1 cellular context compared by ENCODE assay signal in the genomic region with DNA sequence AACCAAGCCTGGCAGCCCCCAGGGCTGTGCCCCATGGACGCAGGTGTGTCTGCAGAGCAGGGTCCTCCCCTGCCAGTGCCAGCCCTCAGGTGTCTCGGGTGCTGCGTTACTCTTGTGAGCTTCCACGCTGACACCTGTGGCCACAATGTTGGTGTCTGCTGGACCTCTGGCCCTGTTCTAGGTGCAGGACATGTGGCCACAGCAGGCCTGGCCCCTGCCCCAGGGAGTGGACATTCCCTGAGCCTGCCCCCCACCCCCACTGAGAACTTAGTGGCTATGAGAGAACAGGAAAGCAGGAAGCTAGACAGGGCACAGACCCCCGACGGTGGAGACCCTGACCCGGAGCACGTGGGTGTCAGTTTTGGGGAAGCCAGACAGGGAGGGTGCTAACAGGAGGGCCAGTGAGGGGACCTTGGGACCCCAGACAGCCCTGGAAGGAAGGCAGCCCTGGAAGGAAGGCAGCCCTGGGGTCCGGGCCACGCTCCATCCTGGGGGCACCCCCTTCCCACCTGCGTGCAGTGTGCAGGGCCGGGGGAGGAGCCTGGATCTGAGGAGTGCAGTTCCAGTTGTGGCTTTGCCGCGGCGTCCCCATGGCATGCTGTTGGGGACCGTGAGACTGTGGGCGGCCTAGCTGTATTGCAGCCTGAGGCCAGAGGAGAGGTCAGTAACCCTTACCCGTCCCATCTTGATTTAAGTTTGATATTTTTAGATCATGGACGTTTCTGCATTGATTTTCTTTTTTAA.
TF ChIP-seq lines count a peak whose summit lies in the region.

No MANE protein-coding gene starts in this region.

TF ChIP-seq in HepG2, 621 proteins besides CTCF, POLR2A, EP300 and RAD21 (continued from another document and continues in another):
- TF ChIP-seq, protein P1, sequence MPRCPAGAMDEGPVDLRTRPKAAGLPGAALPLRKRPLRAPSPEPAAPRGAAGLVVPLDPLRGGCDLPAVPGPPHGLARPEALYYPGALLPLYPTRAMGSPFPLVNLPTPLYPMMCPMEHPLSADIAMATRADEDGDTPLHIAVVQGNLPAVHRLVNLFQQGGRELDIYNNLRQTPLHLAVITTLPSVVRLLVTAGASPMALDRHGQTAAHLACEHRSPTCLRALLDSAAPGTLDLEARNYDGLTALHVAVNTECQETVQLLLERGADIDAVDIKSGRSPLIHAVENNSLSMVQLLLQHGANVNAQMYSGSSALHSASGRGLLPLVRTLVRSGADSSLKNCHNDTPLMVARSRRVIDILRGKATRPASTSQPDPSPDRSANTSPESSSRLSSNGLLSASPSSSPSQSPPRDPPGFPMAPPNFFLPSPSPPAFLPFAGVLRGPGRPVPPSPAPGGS (CRISPR knock-in tag; IDR thresholded peaks at IDR 0.05) = peak; percentile 7; the same call in 1 of the 2 replicates
- TF ChIP-seq ZNF670 (CRISPR knock-in tag; IDR thresholded peaks at IDR 0.05; ENCODE audit: borderline replicate concordance) (no peak), NPAS2 (CRISPR knock-in tag; IDR thresholded peaks at IDR 0.05; ENCODE audit: borderline replicate concordance) (no peak), ZNF3 (CRISPR knock-in tag; IDR thresholded peaks at IDR 0.05) (no peak), ZBTB21 (CRISPR knock-in tag; IDR thresholded peaks at IDR 0.05) (no peak), SP1 (IDR thresholded peaks at IDR 0.05) (no peak), SP1 (CRISPR knock-in tag; IDR thresholded peaks at IDR 0.05) (0 out of 2 replicates have a peak, but pooled peaks have one; percentile 11), MEIS1 (CRISPR knock-in tag; IDR thresholded peaks at IDR 0.05; ENCODE audit: borderline replicate concordance) (peak; percentile 67; the same call in 1 of the 2 replicates), HDAC6 (IDR thresholded peaks at IDR 0.05; ENCODE audit: low read depth, low read length) (no peak), ZNF350 (CRISPR knock-in tag; IDR thresholded peaks at IDR 0.05; ENCODE audit: borderline replicate concordance, low read depth) (0 out of 2 replicates have a peak, but pooled peaks have one; percentile 46), SRY (CRISPR knock-in tag; IDR thresholded peaks at IDR 0.05) (no peak; the same call in 1 of the 2 replicates), ZNF713 (CRISPR knock-in tag; IDR thresholded peaks at IDR 0.05) (no peak), CENPT (CRISPR knock-in tag; IDR thresholded peaks at IDR 0.05; ENCODE audit: low read depth) (no peak), ZNF12 (CRISPR knock-in tag; IDR thresholded peaks at IDR 0.05) (no peak), HNRNPK (IDR thresholded peaks at IDR 0.05; ENCODE audit: low read depth, low read length, poor library complexity, severe bottlenecking) (no peak), HMG20B (CRISPR knock-in tag; conservative IDR thresholded peaks at IDR 0.05) (no peak), ZNF180 (CRISPR knock-in tag; IDR thresholded peaks at IDR 0.05; ENCODE audit: borderline replicate concordance, low read depth) (no peak), ZNF468 (CRISPR knock-in tag; IDR thresholded peaks at IDR 0.05) (no peak), ZNF563 (CRISPR knock-in tag; IDR thresholded peaks at IDR 0.05) (peak; percentile 53; the same call in 1 of the 2 replicates), ZNF788 (CRISPR knock-in tag; IDR thresholded peaks at IDR 0.05; ENCODE audit: borderline replicate concordance) (no peak), ADNP (CRISPR knock-in tag; IDR thresholded peaks at IDR 0.05) (0 out of 2 replicates have a peak, but pooled peaks have one; percentile 4), ZNF557 (CRISPR knock-in tag; IDR thresholded peaks at IDR 0.05) (no peak), BRD4 (CRISPR knock-in tag; IDR thresholded peaks at IDR 0.05) (no peak), HNF4A (CRISPR knock-in tag; IDR thresholded peaks at IDR 0.05) (no peak), ZNF33A (CRISPR knock-in tag; IDR thresholded peaks at IDR 0.05; ENCODE audit: borderline replicate concordance) (no peak), ZNF883 (CRISPR knock-in tag; IDR thresholded peaks at IDR 0.05; ENCODE audit: not compliant biosample characterization) (no peak), RBM22 (optimal IDR thresholded peaks at IDR 0.05; ENCODE audit: low read length) (no peak), TBX2 (CRISPR knock-in tag; IDR thresholded peaks at IDR 0.05; ENCODE audit: borderline replicate concordance) (peak; percentile 10; the same call in 1 of the 2 replicates), MTF1 (CRISPR knock-in tag; IDR thresholded peaks at IDR 0.05) (no peak), NFATC3 (CRISPR knock-in tag; IDR thresholded peaks at IDR 0.05) (no peak), ZNF383 (CRISPR knock-in tag; IDR thresholded peaks at IDR 0.05; ENCODE audit: borderline replicate concordance) (0 out of 2 replicates have a peak, but pooled peaks have one; percentile 24), ZEB1 (IDR thresholded peaks at IDR 0.05; ENCODE audit: insufficient replicate concordance, low read depth) (peak; percentile 27), ZNF225 (CRISPR knock-in tag; IDR thresholded peaks at IDR 0.05) (no peak), GLI4 (CRISPR knock-in tag; IDR thresholded peaks at IDR 0.05; ENCODE audit: borderline replicate concordance) (no peak)
- TF ChIP-seq, protein P2, sequence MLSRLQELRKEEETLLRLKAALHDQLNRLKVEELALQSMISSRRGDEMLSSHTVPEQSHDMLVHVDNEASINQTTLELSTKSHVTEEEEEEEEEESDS (CRISPR knock-in tag; IDR thresholded peaks at IDR 0.05; ENCODE audit: borderline replicate concordance) = no peak
- TF ChIP-seq, protein P3, sequence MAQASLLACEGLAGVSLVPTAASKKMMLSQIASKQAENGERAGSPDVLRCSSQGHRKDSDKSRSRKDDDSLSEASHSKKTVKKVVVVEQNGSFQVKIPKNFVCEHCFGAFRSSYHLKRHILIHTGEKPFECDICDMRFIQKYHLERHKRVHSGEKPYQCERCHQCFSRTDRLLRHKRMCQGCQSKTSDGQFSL (CRISPR knock-in tag; IDR thresholded peaks at IDR 0.05) = no peak
- TF ChIP-seq, protein P4, sequence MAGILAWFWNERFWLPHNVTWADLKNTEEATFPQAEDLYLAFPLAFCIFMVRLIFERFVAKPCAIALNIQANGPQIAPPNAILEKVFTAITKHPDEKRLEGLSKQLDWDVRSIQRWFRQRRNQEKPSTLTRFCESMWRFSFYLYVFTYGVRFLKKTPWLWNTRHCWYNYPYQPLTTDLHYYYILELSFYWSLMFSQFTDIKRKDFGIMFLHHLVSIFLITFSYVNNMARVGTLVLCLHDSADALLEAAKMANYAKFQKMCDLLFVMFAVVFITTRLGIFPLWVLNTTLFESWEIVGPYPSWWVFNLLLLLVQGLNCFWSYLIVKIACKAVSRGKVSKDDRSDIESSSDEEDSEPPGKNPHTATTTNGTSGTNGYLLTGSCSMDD (CRISPR knock-in tag; IDR thresholded peaks at IDR 0.05) = no peak
- TF ChIP-seq, protein P5, sequence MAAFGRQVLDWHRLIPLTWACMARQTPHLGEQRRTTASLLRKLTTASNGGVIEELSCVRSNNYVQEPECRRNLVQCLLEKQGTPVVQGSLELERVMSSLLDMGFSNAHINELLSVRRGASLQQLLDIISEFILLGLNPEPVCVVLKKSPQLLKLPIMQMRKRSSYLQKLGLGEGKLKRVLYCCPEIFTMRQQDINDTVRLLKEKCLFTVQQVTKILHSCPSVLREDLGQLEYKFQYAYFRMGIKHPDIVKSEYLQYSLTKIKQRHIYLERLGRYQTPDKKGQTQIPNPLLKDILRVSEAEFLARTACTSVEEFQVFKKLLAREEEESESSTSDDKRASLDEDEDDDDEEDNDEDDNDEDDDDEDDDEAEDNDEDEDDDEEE (CRISPR knock-in tag; IDR thresholded peaks at IDR 0.05) = 0 out of 2 replicates have a peak, but pooled peaks have one; percentile 61
- TF ChIP-seq, protein P6, sequence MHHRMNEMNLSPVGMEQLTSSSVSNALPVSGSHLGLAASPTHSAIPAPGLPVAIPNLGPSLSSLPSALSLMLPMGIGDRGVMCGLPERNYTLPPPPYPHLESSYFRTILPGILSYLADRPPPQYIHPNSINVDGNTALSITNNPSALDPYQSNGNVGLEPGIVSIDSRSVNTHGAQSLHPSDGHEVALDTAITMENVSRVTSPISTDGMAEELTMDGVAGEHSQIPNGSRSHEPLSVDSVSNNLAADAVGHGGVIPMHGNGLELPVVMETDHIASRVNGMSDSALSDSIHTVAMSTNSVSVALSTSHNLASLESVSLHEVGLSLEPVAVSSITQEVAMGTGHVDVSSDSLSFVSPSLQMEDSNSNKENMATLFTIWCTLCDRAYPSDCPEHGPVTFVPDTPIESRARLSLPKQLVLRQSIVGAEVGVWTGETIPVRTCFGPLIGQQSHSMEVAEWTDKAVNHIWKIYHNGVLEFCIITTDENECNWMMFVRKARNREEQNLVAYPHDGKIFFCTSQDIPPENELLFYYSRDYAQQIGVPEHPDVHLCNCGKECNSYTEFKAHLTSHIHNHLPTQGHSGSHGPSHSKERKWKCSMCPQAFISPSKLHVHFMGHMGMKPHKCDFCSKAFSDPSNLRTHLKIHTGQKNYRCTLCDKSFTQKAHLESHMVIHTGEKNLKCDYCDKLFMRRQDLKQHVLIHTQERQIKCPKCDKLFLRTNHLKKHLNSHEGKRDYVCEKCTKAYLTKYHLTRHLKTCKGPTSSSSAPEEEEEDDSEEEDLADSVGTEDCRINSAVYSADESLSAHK (CRISPR knock-in tag; IDR thresholded peaks at IDR 0.05; ENCODE audit: borderline replicate concordance) = no peak
- TF ChIP-seq, protein P7, sequence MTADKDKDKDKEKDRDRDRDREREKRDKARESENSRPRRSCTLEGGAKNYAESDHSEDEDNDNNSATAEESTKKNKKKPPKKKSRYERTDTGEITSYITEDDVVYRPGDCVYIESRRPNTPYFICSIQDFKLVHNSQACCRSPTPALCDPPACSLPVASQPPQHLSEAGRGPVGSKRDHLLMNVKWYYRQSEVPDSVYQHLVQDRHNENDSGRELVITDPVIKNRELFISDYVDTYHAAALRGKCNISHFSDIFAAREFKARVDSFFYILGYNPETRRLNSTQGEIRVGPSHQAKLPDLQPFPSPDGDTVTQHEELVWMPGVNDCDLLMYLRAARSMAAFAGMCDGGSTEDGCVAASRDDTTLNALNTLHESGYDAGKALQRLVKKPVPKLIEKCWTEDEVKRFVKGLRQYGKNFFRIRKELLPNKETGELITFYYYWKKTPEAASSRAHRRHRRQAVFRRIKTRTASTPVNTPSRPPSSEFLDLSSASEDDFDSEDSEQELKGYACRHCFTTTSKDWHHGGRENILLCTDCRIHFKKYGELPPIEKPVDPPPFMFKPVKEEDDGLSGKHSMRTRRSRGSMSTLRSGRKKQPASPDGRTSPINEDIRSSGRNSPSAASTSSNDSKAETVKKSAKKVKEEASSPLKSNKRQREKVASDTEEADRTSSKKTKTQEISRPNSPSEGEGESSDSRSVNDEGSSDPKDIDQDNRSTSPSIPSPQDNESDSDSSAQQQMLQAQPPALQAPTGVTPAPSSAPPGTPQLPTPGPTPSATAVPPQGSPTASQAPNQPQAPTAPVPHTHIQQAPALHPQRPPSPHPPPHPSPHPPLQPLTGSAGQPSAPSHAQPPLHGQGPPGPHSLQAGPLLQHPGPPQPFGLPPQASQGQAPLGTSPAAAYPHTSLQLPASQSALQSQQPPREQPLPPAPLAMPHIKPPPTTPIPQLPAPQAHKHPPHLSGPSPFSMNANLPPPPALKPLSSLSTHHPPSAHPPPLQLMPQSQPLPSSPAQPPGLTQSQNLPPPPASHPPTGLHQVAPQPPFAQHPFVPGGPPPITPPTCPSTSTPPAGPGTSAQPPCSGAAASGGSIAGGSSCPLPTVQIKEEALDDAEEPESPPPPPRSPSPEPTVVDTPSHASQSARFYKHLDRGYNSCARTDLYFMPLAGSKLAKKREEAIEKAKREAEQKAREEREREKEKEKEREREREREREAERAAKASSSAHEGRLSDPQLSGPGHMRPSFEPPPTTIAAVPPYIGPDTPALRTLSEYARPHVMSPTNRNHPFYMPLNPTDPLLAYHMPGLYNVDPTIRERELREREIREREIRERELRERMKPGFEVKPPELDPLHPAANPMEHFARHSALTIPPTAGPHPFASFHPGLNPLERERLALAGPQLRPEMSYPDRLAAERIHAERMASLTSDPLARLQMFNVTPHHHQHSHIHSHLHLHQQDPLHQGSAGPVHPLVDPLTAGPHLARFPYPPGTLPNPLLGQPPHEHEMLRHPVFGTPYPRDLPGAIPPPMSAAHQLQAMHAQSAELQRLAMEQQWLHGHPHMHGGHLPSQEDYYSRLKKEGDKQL (CRISPR knock-in tag; IDR thresholded peaks at IDR 0.05; ENCODE audit: low read depth) = no peak
- TF ChIP-seq, protein P8, sequence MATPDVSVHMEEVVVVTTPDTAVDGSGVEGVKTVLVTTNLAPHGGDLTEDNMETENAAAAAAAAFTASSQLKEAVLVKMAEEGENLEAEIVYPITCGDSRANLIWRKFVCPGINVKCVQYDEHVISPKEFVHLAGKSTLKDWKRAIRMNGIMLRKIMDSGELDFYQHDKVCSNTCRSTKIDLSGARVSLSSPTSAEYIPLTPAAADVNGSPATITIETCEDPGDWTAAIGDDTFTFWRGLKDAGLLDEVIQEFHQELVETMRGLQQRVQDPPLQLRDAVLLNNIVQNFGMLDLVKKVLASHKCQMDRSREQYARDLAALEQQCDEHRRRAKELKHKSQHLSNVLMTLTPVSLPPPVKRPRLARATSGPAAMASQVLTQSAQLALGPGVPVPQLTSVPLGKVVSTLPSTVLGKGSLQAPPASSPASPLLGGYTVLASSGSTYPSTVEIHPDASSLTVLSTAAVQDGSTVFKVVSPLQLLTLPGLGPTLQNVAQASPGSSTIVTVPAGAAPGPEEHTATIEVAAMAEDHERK (CRISPR knock-in tag; IDR thresholded peaks at IDR 0.05; ENCODE audit: low read depth) = no peak
- TF ChIP-seq, protein P9, sequence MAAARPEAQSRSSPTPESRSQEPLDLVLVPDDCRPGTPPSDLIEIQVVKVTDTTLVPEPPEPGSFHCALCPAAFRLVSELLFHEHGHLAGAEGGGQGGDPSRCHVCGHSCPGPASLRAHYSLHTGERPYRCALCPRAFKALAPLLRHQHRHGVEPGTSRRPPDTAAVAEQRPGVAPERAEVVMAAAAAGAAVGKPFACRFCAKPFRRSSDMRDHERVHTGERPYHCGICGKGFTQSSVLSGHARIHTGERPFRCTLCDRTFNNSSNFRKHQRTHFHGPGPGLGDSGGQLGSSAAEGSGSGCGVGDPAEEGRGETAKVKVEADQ (CRISPR knock-in tag; IDR thresholded peaks at IDR 0.05; ENCODE audit: borderline replicate concordance) = no peak
- TF ChIP-seq, protein P10, sequence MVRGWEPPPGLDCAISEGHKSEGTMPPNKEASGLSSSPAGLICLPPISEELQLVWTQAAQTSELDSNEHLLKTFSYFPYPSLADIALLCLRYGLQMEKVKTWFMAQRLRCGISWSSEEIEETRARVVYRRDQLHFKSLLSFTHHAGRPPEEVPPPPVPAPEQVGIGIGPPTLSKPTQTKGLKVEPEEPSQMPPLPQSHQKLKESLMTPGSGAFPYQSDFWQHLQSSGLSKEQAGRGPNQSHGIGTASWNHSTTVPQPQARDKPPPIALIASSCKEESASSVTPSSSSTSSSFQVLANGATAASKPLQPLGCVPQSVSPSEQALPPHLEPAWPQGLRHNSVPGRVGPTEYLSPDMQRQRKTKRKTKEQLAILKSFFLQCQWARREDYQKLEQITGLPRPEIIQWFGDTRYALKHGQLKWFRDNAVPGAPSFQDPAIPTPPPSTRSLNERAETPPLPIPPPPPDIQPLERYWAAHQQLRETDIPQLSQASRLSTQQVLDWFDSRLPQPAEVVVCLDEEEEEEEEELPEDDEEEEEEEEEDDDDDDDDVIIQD (CRISPR knock-in tag; IDR thresholded peaks at IDR 0.05; ENCODE audit: low read depth) = no peak
